ENCODE assay signal across 1 cellular context in the genomic region with DNA sequence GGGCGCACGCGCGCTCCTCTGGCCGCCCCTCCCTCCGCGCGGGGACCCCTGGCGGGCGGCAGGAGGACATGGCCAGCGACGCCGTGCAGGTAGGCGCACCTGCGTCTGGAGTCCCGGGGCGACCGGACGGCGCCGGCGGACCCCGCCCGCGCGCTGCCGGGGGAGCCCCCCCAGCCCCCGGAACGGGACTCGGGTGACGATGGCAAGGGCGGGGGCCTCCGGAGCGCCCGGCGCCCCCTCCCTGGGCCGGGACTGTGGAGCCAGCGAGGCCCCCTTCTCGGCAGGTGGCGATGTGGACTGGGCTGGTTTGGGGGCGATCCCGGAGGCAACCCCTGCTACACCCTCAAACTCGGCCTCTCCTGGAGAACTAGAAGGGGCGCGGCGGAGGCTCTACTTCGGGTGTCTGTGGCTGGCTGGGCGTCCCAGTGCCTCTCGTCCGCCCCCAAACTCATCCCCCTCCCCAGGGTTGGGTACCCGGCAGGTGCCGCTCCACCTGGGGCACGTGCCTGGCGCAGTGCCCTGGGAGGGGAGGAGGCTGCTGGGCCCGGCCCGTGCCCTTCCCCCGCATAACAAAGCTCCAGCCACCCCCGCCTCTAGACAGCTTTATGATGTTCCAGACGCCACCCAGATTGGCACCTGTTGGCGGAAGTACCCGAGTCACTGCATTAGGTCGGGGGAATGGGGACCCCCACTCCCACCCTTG.
TF ChIP-seq lines count a peak whose summit lies in the region.

No MANE protein-coding gene starts in this region.

TF ChIP-seq in HepG2, 621 proteins besides CTCF, POLR2A, EP300 and RAD21 (continued from another document):
- TF ChIP-seq SNAPC4 (CRISPR knock-in tag; IDR thresholded peaks at IDR 0.05) (no peak), AKAP8 (CRISPR knock-in tag; IDR thresholded peaks at IDR 0.05) (0 out of 2 replicates have a peak, but pooled peaks have one; percentile 17), ARID4A (CRISPR knock-in tag; IDR thresholded peaks at IDR 0.05; ENCODE audit: borderline replicate concordance) (0 out of 2 replicates have a peak, but pooled peaks have one; percentile 21), GABPB1 (CRISPR knock-in tag; IDR thresholded peaks at IDR 0.05) (peak; percentile 22; the same call in 1 of the 2 replicates)
TF ChIP-seq in HepG2: peak in this region for 25.
